Comparison of ENCODE assay signal across 18 cellular contexts in the genomic region with DNA sequence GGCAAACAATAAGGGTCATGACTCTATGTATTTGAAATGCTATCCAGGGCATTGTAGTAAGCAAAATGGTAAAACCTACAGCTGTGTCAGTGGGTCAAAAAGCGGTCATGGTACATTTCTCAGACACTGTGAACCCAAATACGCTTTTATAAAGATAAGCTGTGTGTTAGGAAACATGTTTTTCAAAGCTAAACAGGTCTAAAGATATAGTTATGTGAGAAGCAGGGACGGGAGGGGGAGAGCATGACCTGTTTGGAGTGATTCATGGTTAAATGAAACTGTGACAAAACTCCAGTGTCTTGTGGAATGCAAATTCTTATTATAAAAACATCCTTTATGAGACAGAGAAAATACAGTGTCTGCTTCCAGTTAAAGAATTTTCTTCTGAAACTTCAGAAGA.
A peak's percentile ranks its signal among the peaks of the same experiment; 100 is the strongest.
DNase-seq lines count a peak whose midpoint lies in the region; FAIRE-seq and TF ChIP-seq lines count a peak whose summit lies in the region.
"Had no signal": no experiment of that assay in that cellular context is flagged by ENCODE, and none has a peak within 500 bp of the region (broad histone marks: within the 10 kb centered on the region; RNA-seq: fewer than 3 reads in every experiment).

No MANE protein-coding gene starts in this region.

- H3F3A ChIP-seq in GM23248 (ENCODE audit: insufficient read depth) (peaks cover 6% of the 10 kb centered on the region), SK-N-SH (replicated peaks; ENCODE audit: insufficient read depth) (no peaks in the 10 kb centered on the region)

- H3K36me3 ChIP-seq in GM23248 (ENCODE audit: low read depth): no peaks in the 10 kb centered on the region
- no peaks in the 10 kb centered on the region for H3K36me3 ChIP-seq in astrocyte (ENCODE audit: insufficient read depth, low read length)
- no peaks in the 10 kb centered on the region for H3K36me3 ChIP-seq in endodermal cell (ENCODE audit: control insufficient read depth, insufficient read depth, low read length)
- no peaks in the 10 kb centered on the region for H3K36me3 ChIP-seq in SK-N-SH (replicated peaks in 1 of 2; ENCODE audit: control insufficient read depth in 1 of 2, insufficient read depth in 2 of 2, low read length in 1 of 2)
- no peaks in the 10 kb centered on the region for H3K36me3 ChIP-seq in kidney (ENCODE audit: control insufficient read depth in 1 of 2, insufficient read depth in 2 of 2, low read length in 2 of 2)
- H3K36me3 ChIP-seq: BLaER1, esophagus squamous epithelium, neutrophil had no signal

- H3K4me1 Mint-ChIP-seq in astrocyte (ENCODE audit: low read depth, unreplicated experiment) (peaks cover 5% of the 10 kb centered on the region), endodermal cell (peaks cover 11% of the 10 kb centered on the region)
- H3K4me1 Mint-ChIP-seq: H9, T-helper 17 cell had no signal

- DNase-seq in GM23248: peak; percentile 68
- peak; percentile 90 for DNase-seq in astrocyte (ENCODE audit: low read depth)
- peak; percentile 92 for DNase-seq in fibroblast of pulmonary artery (ENCODE audit: low read depth)
- peak; percentile 59 for DNase-seq in renal cortical epithelial cell (ENCODE audit: low read depth)
- DNase-seq in endodermal cell: no peak
- no peak for DNase-seq in SK-N-SH
- no peak for DNase-seq in kidney
- DNase-seq in GM20000 (ENCODE audit: low spot score): no peak
- DNase-seq: activated CD4-positive, CD25-positive, alpha-beta regulatory T cell treated with anti-CD3 and anti-CD28 coated beads, Interleukin-2, amount 50 U/mL, for 72 hours; esophagus squamous epithelium; H9; NCI-H524; RPMI8226; T-helper 17 cell had no signal

- no peak for TF ChIP-seq EP300 in SK-N-SH (IDR thresholded peaks at IDR 0.05; ENCODE audit: borderline replicate concordance in 1 of 2, low read depth in 1 of 2, low read length in 1 of 2)

- H3K4me3 Mint-ChIP-seq in astrocyte (ENCODE audit: unreplicated experiment): no peak overlapping the region
- H3K4me3 Mint-ChIP-seq in endodermal cell: no peak overlapping the region
- H3K4me3 Mint-ChIP-seq: activated naive CD8-positive, alpha-beta T cell; H9; T-helper 17 cell had no signal

- H2AFZ ChIP-seq in GM23248: no peak overlapping the region
- H2AFZ ChIP-seq in astrocyte (ENCODE audit: low read depth, low read length): peak overlapping the region; percentile 15
- H2AFZ ChIP-seq in SK-N-SH (ENCODE audit: low read depth): no peak overlapping the region

- H3K4me1 ChIP-seq in GM23248 (ENCODE audit: insufficient read depth): peaks cover 21% of the 10 kb centered on the region
- peaks cover 26% of the 10 kb centered on the region for H3K4me1 ChIP-seq in astrocyte (ENCODE audit: insufficient read depth, low read length)
- no peaks in the 10 kb centered on the region for H3K4me1 ChIP-seq in endodermal cell (ENCODE audit: control insufficient read depth, insufficient read depth, low read length)
- no peaks in the 10 kb centered on the region for H3K4me1 ChIP-seq in SK-N-SH (ENCODE audit: control insufficient read depth in 1 of 2, insufficient read depth in 2 of 2, low read depth in 1 of 2, low read length in 1 of 2)
- no peaks in the 10 kb centered on the region for H3K4me1 ChIP-seq in kidney (ENCODE audit: control insufficient read depth in 1 of 2, insufficient read depth in 1 of 2, low read depth in 1 of 2, low read length in 2 of 2)
- H3K4me1 ChIP-seq: BLaER1, esophagus squamous epithelium had no signal

- no peak overlapping the region for H3K4me2 ChIP-seq in GM23248 (ENCODE audit: unreplicated experiment)
- peak overlapping the region; percentile 67 for H3K4me2 ChIP-seq in astrocyte (ENCODE audit: low read length)
- H3K4me2 ChIP-seq in SK-N-SH: no peak overlapping the region; the same call in 1 of the 2 replicates
- H3K4me2 ChIP-seq: BLaER1 had no signal

- no peak for FAIRE-seq in astrocyte (lab: Jason Lieb, UNC)
- FAIRE-seq in kidney (lab: Jason Lieb, UNC): no peak
- FAIRE-seq: colon had no signal

- H3K79me2 ChIP-seq in GM23248 (ENCODE audit: insufficient read depth) (no peaks in the 10 kb centered on the region), astrocyte (ENCODE audit: insufficient read depth, low read length) (no peaks in the 10 kb centered on the region), SK-N-SH (ENCODE audit: insufficient read depth) (no peaks in the 10 kb centered on the region)

- H3K4me3 ChIP-seq in GM23248 (no peak overlapping the region), astrocyte (ENCODE audit: insufficient read depth, low read depth, low read length) (no peak overlapping the region), fibroblast of pulmonary artery (replicated peaks; ENCODE audit: low read depth, low read length) (no peak overlapping the region), endodermal cell (ENCODE audit: low read length) (no peak overlapping the region), SK-N-SH (ENCODE audit: low read depth in 2 of 2, low read length in 1 of 2) (no peak overlapping the region; a peak in 1 of 4 replicates), kidney (ENCODE audit: low read length in 2 of 2) (no peak overlapping the region)
- H3K4me3 ChIP-seq: BLaER1, esophagus squamous epithelium had no signal

- H4K20me1 ChIP-seq in GM23248 (ENCODE audit: insufficient read depth) (no peaks in the 10 kb centered on the region), astrocyte (ENCODE audit: insufficient read depth, low read length) (no peaks in the 10 kb centered on the region), SK-N-SH (ENCODE audit: insufficient read depth) (no peaks in the 10 kb centered on the region)
- H4K20me1 ChIP-seq: BLaER1 had no signal

- TF ChIP-seq RAD21 in SK-N-SH (IDR thresholded peaks at IDR 0.05; ENCODE audit: low read length): no peak

- 28% methylated on average over 3 of the region's 3 CpGs for WGBS in GM23248 (ENCODE audit: low coverage in 1 of 2, low lambda C conversion rate in 2 of 2, missing lambda C conversion rate in 2 of 2), 2 experiments
- 72 to 84% methylated on average over 2 to 3 of the region's 3 CpGs for WGBS in endodermal cell (ENCODE audit: insufficient coverage in 1 of 2, insufficient read length in 1 of 2), 2 experiments
- 3% methylated on average over 3 of the region's 3 CpGs for WGBS in SK-N-SH (ENCODE audit: low lambda C conversion rate)

- TF ChIP-seq CTCF in astrocyte (IDR thresholded peaks at IDR 0.05; ENCODE audit: insufficient read depth, low read depth, low read length): no peak
- no peak for TF ChIP-seq CTCF in fibroblast of pulmonary artery (IDR thresholded peaks at IDR 0.05; ENCODE audit: low read length, missing control alignments)
- no peak for TF ChIP-seq CTCF in endodermal cell (conservative IDR thresholded peaks at IDR 0.05)
- TF ChIP-seq CTCF in SK-N-SH (IDR thresholded peaks at IDR 0.05): no peak
- TF ChIP-seq CTCF in kidney (IDR thresholded peaks at IDR 0.05; ENCODE audit: borderline replicate concordance, extremely low read depth, insufficient read depth): no peak
- no peak for TF ChIP-seq CTCF in GM20000 (IDR thresholded peaks at IDR 0.05; ENCODE audit: extremely low read depth, missing control alignments)

- intact Hi-C loops in kidney (cut with DNase I): no loop called here

- no peaks in the 10 kb centered on the region for H3K9me3 Mint-ChIP-seq in astrocyte (ENCODE audit: unreplicated experiment)
- H3K9me3 Mint-ChIP-seq in endodermal cell: no peaks in the 10 kb centered on the region
- H3K9me3 Mint-ChIP-seq: H9 had no signal

- CTCF ChIA-PET in SK-N-SH (lab: Yijun Ruan, JAX): interaction anchor here (1.0 kb wide), 1 partner anchor 21 kb away, joined by 3 read pairs; no protein-coding TSS in a partner anchor

- H3K9me3 ChIP-seq in GM23248 (ENCODE audit: low read depth): no peaks in the 10 kb centered on the region
- no peaks in the 10 kb centered on the region for H3K9me3 ChIP-seq in astrocyte (ENCODE audit: insufficient read depth, low read depth, low read length)
- H3K9me3 ChIP-seq in endodermal cell (ENCODE audit: control insufficient read depth, low read length): no peaks in the 10 kb centered on the region
- no peaks in the 10 kb centered on the region for H3K9me3 ChIP-seq in SK-N-SH
- H3K9me3 ChIP-seq in kidney (ENCODE audit: control insufficient read depth in 1 of 2, low read length in 2 of 2): no peaks in the 10 kb centered on the region
- H3K9me3 ChIP-seq: BLaER1, esophagus squamous epithelium, neutrophil had no signal

- no peaks in the 10 kb centered on the region for H3K36me3 Mint-ChIP-seq in astrocyte (ENCODE audit: low read depth, unreplicated experiment)
- H3K36me3 Mint-ChIP-seq in endodermal cell (ENCODE audit: low read depth): no peaks in the 10 kb centered on the region
- H3K36me3 Mint-ChIP-seq: activated naive CD8-positive, alpha-beta T cell had no signal

- H3K27me3 ChIP-seq in GM23248 (replicated peaks; ENCODE audit: insufficient read depth) (no peaks in the 10 kb centered on the region), astrocyte (ENCODE audit: insufficient read depth, low read length) (no peaks in the 10 kb centered on the region), endodermal cell (ENCODE audit: control insufficient read depth, insufficient read depth, low read length, poor library complexity, severe bottlenecking) (no peaks in the 10 kb centered on the region), SK-N-SH (ENCODE audit: insufficient read depth) (no peaks in the 10 kb centered on the region)
- H3K27me3 ChIP-seq: BLaER1, esophagus squamous epithelium, neutrophil had no signal

- H3K27ac ChIP-seq in GM23248 (no peak overlapping the region), astrocyte (ENCODE audit: low read depth, low read length) (peak overlapping the region; percentile 78), endodermal cell (ENCODE audit: low read depth, low read length) (no peak overlapping the region), SK-N-SH (ENCODE audit: low read depth in 2 of 2, low read length in 1 of 2) (no peak overlapping the region), kidney (ENCODE audit: low read depth in 2 of 2, low read length in 2 of 2) (no peak overlapping the region)
- H3K27ac ChIP-seq: BLaER1, esophagus squamous epithelium, neutrophil had no signal

- in situ Hi-C loops in GM23248 (cut with MboI): no loop called here

- H3K27me3 Mint-ChIP-seq in astrocyte (ENCODE audit: low read depth, unreplicated experiment): no peaks in the 10 kb centered on the region
- no peaks in the 10 kb centered on the region for H3K27me3 Mint-ChIP-seq in endodermal cell (ENCODE audit: insufficient read depth)
- H3K27me3 Mint-ChIP-seq: activated naive CD8-positive, alpha-beta T cell; T-helper 17 cell had no signal

- no peak overlapping the region for H3K9ac ChIP-seq in GM23248
- H3K9ac ChIP-seq in astrocyte (ENCODE audit: low read length): peak overlapping the region; percentile 25
- no peak overlapping the region for H3K9ac ChIP-seq in endodermal cell (ENCODE audit: extremely low read depth, low read length, poor library complexity, severe bottlenecking)
- H3K9ac ChIP-seq in SK-N-SH: no peak overlapping the region
- no peak overlapping the region for H3K9ac ChIP-seq in kidney (ENCODE audit: low read length in 2 of 2)
- H3K9ac ChIP-seq: BLaER1 had no signal

- H3K27ac Mint-ChIP-seq in astrocyte (ENCODE audit: unreplicated experiment): peak overlapping the region; percentile 79
- H3K27ac Mint-ChIP-seq in endodermal cell: no peak overlapping the region
- H3K27ac Mint-ChIP-seq: activated naive CD8-positive, alpha-beta T cell; H9; T-helper 17 cell had no signal

- no peaks in the 10 kb centered on the region for H3K9me2 ChIP-seq in GM23248 (ENCODE audit: insufficient read depth)
- no peaks in the 10 kb centered on the region for H3K9me2 ChIP-seq in SK-N-SH

- POLR2A ChIA-PET in SK-N-SH (lab: Yijun Ruan, JAX): no interaction called here

Comparison
In these comparisons a context has a peak if more than half of its experiments do, and no peak if none do; other contexts are left out.
1. DNase-seq: peak in GM23248 (single experiment), astrocyte (single experiment), fibroblast of pulmonary artery (single experiment) and renal cortical epithelial cell (single experiment); none in endodermal cell (single experiment), SK-N-SH (single experiment), kidney (single experiment) and GM20000 (single experiment).